In the genomic region with DNA sequence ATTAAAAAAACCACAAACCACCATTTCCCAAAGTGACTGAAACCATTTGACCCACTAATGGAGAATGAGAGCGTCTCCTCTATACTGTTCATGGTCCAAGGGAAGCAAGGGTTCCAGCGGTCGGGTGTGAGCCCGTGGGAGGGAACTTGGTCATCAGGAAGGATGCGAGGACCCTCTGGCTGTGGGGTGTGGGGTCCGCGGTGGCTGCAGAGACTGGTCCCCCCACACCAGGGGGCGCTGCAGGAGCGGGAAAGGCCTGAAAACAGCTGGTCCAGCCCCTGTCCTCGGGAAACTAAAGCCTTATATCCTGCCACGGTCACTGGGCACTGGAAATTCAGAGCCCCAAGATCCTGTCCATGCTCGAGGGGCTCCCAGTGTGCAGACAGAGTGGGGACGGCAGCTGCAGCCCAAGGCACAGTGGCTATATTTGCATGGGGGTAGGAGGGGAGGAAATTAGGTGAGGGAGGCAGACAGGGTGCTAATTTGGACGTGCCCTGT, we compare ENCODE assay signal across 1 cellular context.
TF ChIP-seq lines count a peak whose summit lies in the region.

No MANE protein-coding gene starts in this region.

TF ChIP-seq in neural cell, 6 proteins besides CTCF, POLR2A, EP300 and RAD21 (continued from another document):
- TF ChIP-seq, protein P1, sequence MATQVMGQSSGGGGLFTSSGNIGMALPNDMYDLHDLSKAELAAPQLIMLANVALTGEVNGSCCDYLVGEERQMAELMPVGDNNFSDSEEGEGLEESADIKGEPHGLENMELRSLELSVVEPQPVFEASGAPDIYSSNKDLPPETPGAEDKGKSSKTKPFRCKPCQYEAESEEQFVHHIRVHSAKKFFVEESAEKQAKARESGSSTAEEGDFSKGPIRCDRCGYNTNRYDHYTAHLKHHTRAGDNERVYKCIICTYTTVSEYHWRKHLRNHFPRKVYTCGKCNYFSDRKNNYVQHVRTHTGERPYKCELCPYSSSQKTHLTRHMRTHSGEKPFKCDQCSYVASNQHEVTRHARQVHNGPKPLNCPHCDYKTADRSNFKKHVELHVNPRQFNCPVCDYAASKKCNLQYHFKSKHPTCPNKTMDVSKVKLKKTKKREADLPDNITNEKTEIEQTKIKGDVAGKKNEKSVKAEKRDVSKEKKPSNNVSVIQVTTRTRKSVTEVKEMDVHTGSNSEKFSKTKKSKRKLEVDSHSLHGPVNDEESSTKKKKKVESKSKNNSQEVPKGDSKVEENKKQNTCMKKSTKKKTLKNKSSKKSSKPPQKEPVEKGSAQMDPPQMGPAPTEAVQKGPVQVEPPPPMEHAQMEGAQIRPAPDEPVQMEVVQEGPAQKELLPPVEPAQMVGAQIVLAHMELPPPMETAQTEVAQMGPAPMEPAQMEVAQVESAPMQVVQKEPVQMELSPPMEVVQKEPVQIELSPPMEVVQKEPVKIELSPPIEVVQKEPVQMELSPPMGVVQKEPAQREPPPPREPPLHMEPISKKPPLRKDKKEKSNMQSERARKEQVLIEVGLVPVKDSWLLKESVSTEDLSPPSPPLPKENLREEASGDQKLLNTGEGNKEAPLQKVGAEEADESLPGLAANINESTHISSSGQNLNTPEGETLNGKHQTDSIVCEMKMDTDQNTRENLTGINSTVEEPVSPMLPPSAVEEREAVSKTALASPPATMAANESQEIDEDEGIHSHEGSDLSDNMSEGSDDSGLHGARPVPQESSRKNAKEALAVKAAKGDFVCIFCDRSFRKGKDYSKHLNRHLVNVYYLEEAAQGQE (IDR thresholded peaks at IDR 0.05; ENCODE audit: borderline replicate concordance), result no peak
